14 cellular contexts compared by ENCODE assay signal in the genomic region with DNA sequence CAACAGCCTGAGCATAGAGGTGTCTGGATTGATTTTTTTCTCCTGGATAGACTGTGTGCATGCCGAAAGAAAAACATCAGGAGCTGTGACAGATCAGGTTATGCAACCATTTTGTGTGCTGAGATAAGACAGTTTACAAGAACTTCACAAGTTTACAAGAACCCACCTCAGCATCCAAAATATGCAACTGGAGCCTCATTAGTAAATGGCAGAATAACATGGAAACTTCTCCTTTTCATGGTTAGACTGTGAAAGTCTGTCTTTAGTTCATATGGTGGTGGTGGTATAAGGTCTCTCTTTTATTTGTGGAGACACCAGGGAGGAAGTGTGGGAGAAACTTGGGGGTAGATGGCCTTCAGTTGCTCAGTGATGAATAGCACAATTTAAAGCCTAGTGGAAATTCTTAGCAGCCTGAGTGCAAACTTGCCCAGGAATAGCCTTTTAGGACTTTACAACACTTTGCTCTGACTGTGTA. TPM values are rescaled to one million over a fixed set of nuclear protein-coding genes. Genes with fewer than 3 reads are reported as not detected.
DNase-seq lines count a peak whose midpoint lies in the region; ATAC-seq and TF ChIP-seq lines count a peak whose summit lies in the region.
"Had no signal": no experiment of that assay in that cellular context is flagged by ENCODE, and none has a peak within 500 bp of the region (broad histone marks: within the 10 kb centered on the region; RNA-seq: fewer than 3 reads in every experiment).

No MANE protein-coding gene starts in this region.

- no peaks in the 10 kb centered on the region for H3K27me3 Mint-ChIP-seq in activated naive CD4-positive, alpha-beta T cell treated with anti-CD3 and anti-CD28 coated beads, Interleukin-2, amount 50 U/mL, for 24 hours
- no peaks in the 10 kb centered on the region for H3K27me3 Mint-ChIP-seq in activated naive CD4-positive, alpha-beta T cell treated with anti-CD3 and anti-CD28 coated beads for 36 hours (ENCODE audit: low read depth)
- H3K27me3 Mint-ChIP-seq in activated naive CD8-positive, alpha-beta T cell treated with anti-CD3 and anti-CD28 coated beads for 36 hours = no peaks in the 10 kb centered on the region

- H3K9me3 ChIP-seq in mesenchymal stem cell (ENCODE audit: control insufficient read depth, low read length) (no peaks in the 10 kb centered on the region), upper lobe of right lung (no peaks in the 10 kb centered on the region)
- H3K9me3 ChIP-seq: testis had no signal

- H3K4me3 ChIP-seq in mesenchymal stem cell (ENCODE audit: insufficient read depth in 1 of 2, low read depth in 1 of 2, low read length in 2 of 2) (no peak overlapping the region), upper lobe of right lung (no peak overlapping the region)
- H3K4me3 ChIP-seq: GM23338, PC-9, testis had no signal

- CTCF ChIA-PET in activated naive CD4-positive, alpha-beta T cell treated with anti-CD3 and anti-CD28 coated beads for 36 hours (lab: Charles Lee) = interaction anchor here (0.7 kb wide), 1 partner anchor 12 kb away, joined by 3 read pairs; no protein-coding TSS in a partner anchor

- no peak overlapping the region for H3K9ac ChIP-seq in mesenchymal stem cell (ENCODE audit: low read length)

- H3K79me1 ChIP-seq in mesenchymal stem cell (replicated peaks; ENCODE audit: low read length, poor library complexity, severe bottlenecking) = peaks cover 4% of the 10 kb centered on the region

- no peak for TF ChIP-seq CTCF in upper lobe of right lung (IDR thresholded peaks at IDR 0.05)
- no peak for TF ChIP-seq CTCF in omental fat pad (IDR thresholded peaks at IDR 0.05)

- no peak for DNase-seq in activated naive CD4-positive, alpha-beta T cell treated with anti-CD3 and anti-CD28 coated beads for 36 hours
- DNase-seq in activated naive CD8-positive, alpha-beta T cell treated with anti-CD3 and anti-CD28 coated beads for 36 hours = no peak
- DNase-seq in mesenchymal stem cell = peak; percentile 51
- no peak for DNase-seq in upper lobe of right lung
- DNase-seq in omental fat pad (ENCODE audit: low spot score) = no peak
- no peak for DNase-seq in DMS53 (lab: John Stamatoyannopoulos, UW)
- DNase-seq: activated CD4-positive, CD25-positive, alpha-beta regulatory T cell; activated naive CD4-positive, alpha-beta T cell; NCI-H1092; PC-9 had no signal

- H3K23ac ChIP-seq in mesenchymal stem cell (ENCODE audit: low read length in 2 of 2) = no peak overlapping the region

- no peak overlapping the region for H3K14ac ChIP-seq in mesenchymal stem cell (ENCODE audit: low read length in 2 of 2)

- H4K91ac ChIP-seq in mesenchymal stem cell (ENCODE audit: low read length) = no peak overlapping the region

- H2BK120ac ChIP-seq in mesenchymal stem cell (ENCODE audit: low read depth, low read length) = no peak overlapping the region

- H3K27ac ChIP-seq in mesenchymal stem cell (ENCODE audit: low read length, poor library complexity, severe bottlenecking) (no peak overlapping the region), upper lobe of right lung (peak overlapping the region; percentile 40)
- H3K27ac ChIP-seq: PC-9, testis had no signal

- H2BK15ac ChIP-seq in mesenchymal stem cell (ENCODE audit: low read depth, poor library complexity, severe bottlenecking) = no peak overlapping the region

- H2BK12ac ChIP-seq in mesenchymal stem cell (ENCODE audit: low read length in 2 of 2) = no peak overlapping the region

- H3K4me1 Mint-ChIP-seq in activated naive CD4-positive, alpha-beta T cell treated with anti-CD3 and anti-CD28 coated beads, Interleukin-2, amount 50 U/mL, for 24 hours = peaks cover 75% of the 10 kb centered on the region
- H3K4me1 Mint-ChIP-seq in activated naive CD4-positive, alpha-beta T cell treated with anti-CD3 and anti-CD28 coated beads for 36 hours (ENCODE audit: low read depth) = peaks cover 56% of the 10 kb centered on the region
- peaks cover 61% of the 10 kb centered on the region for H3K4me1 Mint-ChIP-seq in activated naive CD8-positive, alpha-beta T cell treated with anti-CD3 and anti-CD28 coated beads for 36 hours

- H3K4me2 ChIP-seq in mesenchymal stem cell (ENCODE audit: low read length, poor library complexity, severe bottlenecking) = no peak overlapping the region
- H3K4me2 ChIP-seq: GM23338, PC-9 had no signal

- H3K36me3 ChIP-seq in mesenchymal stem cell (ENCODE audit: control insufficient read depth in 1 of 2, insufficient read depth in 2 of 2, low read depth in 1 of 2, low read length in 2 of 2) (peaks cover 5 to 47% of the 10 kb centered on the region in 2 experiments), upper lobe of right lung (no peaks in the 10 kb centered on the region)

- no peak overlapping the region for H2AK5ac ChIP-seq in mesenchymal stem cell (ENCODE audit: low read length, severe bottlenecking)

- H3K4me1 ChIP-seq in mesenchymal stem cell (ENCODE audit: control insufficient read depth, insufficient read depth, low read depth, low read length) (peaks cover under 1% of the 10 kb centered on the region), upper lobe of right lung (peaks cover 14% of the 10 kb centered on the region)

- no peak overlapping the region for H3K18ac ChIP-seq in mesenchymal stem cell (ENCODE audit: low read depth in 1 of 2, low read length in 2 of 2)

- H3K27me3 ChIP-seq in mesenchymal stem cell (ENCODE audit: control insufficient read depth in 1 of 2, insufficient read depth in 1 of 2, low read length in 2 of 2) (no peaks in the 10 kb centered on the region), upper lobe of right lung (no peaks in the 10 kb centered on the region)
- H3K27me3 ChIP-seq: testis had no signal

- intact Hi-C loops in activated naive CD4-positive, alpha-beta T cell treated with anti-CD3 and anti-CD28 coated beads for 36 hours (cut with micrococcal nuclease) = no loop called here
- intact Hi-C loops in upper lobe of right lung (cut with DNase I) = no loop called here

- H2AFZ ChIP-seq in mesenchymal stem cell (ENCODE audit: low read depth, low read length) = no peak overlapping the region
- H2AFZ ChIP-seq: GM23338, PC-9 had no signal

- H3K4me3 Mint-ChIP-seq in activated naive CD4-positive, alpha-beta T cell treated with anti-CD3 and anti-CD28 coated beads, Interleukin-2, amount 50 U/mL, for 24 hours = peak overlapping the region; percentile 30
- no peak overlapping the region for H3K4me3 Mint-ChIP-seq in activated naive CD4-positive, alpha-beta T cell treated with anti-CD3 and anti-CD28 coated beads for 36 hours
- H3K4me3 Mint-ChIP-seq in activated naive CD8-positive, alpha-beta T cell treated with anti-CD3 and anti-CD28 coated beads for 36 hours = peak overlapping the region; percentile 11
- H3K4me3 Mint-ChIP-seq: GM23338 had no signal

- ATAC-seq in upper lobe of right lung (no peak), omental fat pad (ENCODE audit: low FRiP score) (no peak), GM21381 (IDR thresholded peaks at IDR 0.05; ENCODE audit: unreplicated experiment) (no peak)
- ATAC-seq: GM23338 had no signal

- no CpG with 5 or more reads among the region's 1 CpG for WGBS in mesenchymal stem cell

- H2BK5ac ChIP-seq in mesenchymal stem cell (ENCODE audit: low read depth, low read length, poor library complexity, severe bottlenecking) = no peak overlapping the region

- H3K27ac Mint-ChIP-seq in activated naive CD4-positive, alpha-beta T cell treated with anti-CD3 and anti-CD28 coated beads, Interleukin-2, amount 50 U/mL, for 24 hours = peak overlapping the region; percentile 94
- no peak overlapping the region for H3K27ac Mint-ChIP-seq in activated naive CD4-positive, alpha-beta T cell treated with anti-CD3 and anti-CD28 coated beads for 36 hours
- H3K27ac Mint-ChIP-seq in activated naive CD8-positive, alpha-beta T cell treated with anti-CD3 and anti-CD28 coated beads for 36 hours = peak overlapping the region; percentile 87
- H3K27ac Mint-ChIP-seq: GM23338 had no signal

- no peaks in the 10 kb centered on the region for H3K9me3 Mint-ChIP-seq in activated naive CD4-positive, alpha-beta T cell treated with anti-CD3 and anti-CD28 coated beads, Interleukin-2, amount 50 U/mL, for 24 hours
- H3K9me3 Mint-ChIP-seq in activated naive CD4-positive, alpha-beta T cell treated with anti-CD3 and anti-CD28 coated beads for 36 hours = no peaks in the 10 kb centered on the region
- H3K9me3 Mint-ChIP-seq in activated naive CD8-positive, alpha-beta T cell treated with anti-CD3 and anti-CD28 coated beads for 36 hours = no peaks in the 10 kb centered on the region
- H3K9me3 Mint-ChIP-seq: GM23338 had no signal

- H3K36me3 Mint-ChIP-seq in activated naive CD4-positive, alpha-beta T cell treated with anti-CD3 and anti-CD28 coated beads, Interleukin-2, amount 50 U/mL, for 24 hours = peaks cover 1% of the 10 kb centered on the region
- H3K36me3 Mint-ChIP-seq in activated naive CD4-positive, alpha-beta T cell treated with anti-CD3 and anti-CD28 coated beads for 36 hours (ENCODE audit: low read depth) = no peaks in the 10 kb centered on the region
- peaks cover 7% of the 10 kb centered on the region for H3K36me3 Mint-ChIP-seq in activated naive CD8-positive, alpha-beta T cell treated with anti-CD3 and anti-CD28 coated beads for 36 hours

- H3K4ac ChIP-seq in mesenchymal stem cell (ENCODE audit: low read depth in 1 of 2, low read length in 2 of 2) = no peak overlapping the region

- no peak overlapping the region for H4K8ac ChIP-seq in mesenchymal stem cell (ENCODE audit: low read length)

RNA-seq across cellular contexts. Expression of gene ZNF609, which starts 3.7 kb away (rescaled TPM):
- 10 to 100 TPM; 39.5 to 40.4 TPM for total RNA-seq in activated naive CD4-positive, alpha-beta T cell treated with anti-CD3 and anti-CD28 coated beads for 36 hours
- 10 to 100 TPM; 32.4 to 35.3 TPM for total RNA-seq in activated naive CD8-positive, alpha-beta T cell treated with anti-CD3 and anti-CD28 coated beads for 36 hours
- 16.4 TPM for polyA plus RNA-seq in mesenchymal stem cell (2013, experiment 1 of 2)
- polyA plus RNA-seq in mesenchymal stem cell (2013, experiment 2 of 2) = 15.5 TPM
- total RNA-seq in upper lobe of right lung (45.4 TPM), omental fat pad (10 to 100 TPM; 26.1 to 32.4 (median 29.6) TPM)
